In genomic region chr19:1170938-1171754, GRCh38 we compare ENCODE assay signal across 1 cellular context.
TF ChIP-seq lines count a peak whose summit lies in the region.

No MANE protein-coding gene starts in this region.

TF ChIP-seq in HepG2, 621 proteins besides CTCF, POLR2A, EP300 and RAD21 (continues in another document):
- TF ChIP-seq ELF3 (CRISPR knock-in tag; IDR thresholded peaks at IDR 0.05) = peak; percentile 53; the same call in 1 of the 2 replicates
- no peak for TF ChIP-seq ZSCAN12 (CRISPR knock-in tag; IDR thresholded peaks at IDR 0.05)
- TF ChIP-seq ELF1 (CRISPR knock-in tag; IDR thresholded peaks at IDR 0.05) = peak; percentile 50; the same call in 1 of the 2 replicates
- peak; percentile 22; the same call in 1 of the 2 replicates for TF ChIP-seq ETV5 (CRISPR knock-in tag; IDR thresholded peaks at IDR 0.05; ENCODE audit: borderline replicate concordance)
- TF ChIP-seq SMARCE1 (IDR thresholded peaks at IDR 0.05; ENCODE audit: borderline replicate concordance) = no peak
- peak; percentile 41 for TF ChIP-seq HNRNPLL (IDR thresholded peaks at IDR 0.05; ENCODE audit: low read depth, low read length, poor library complexity, severe bottlenecking)
- TF ChIP-seq KLF6 (CRISPR knock-in tag; IDR thresholded peaks at IDR 0.05) = no peak
- peak; percentile 8; the same call in 1 of the 2 replicates for TF ChIP-seq ZFX (CRISPR knock-in tag; IDR thresholded peaks at IDR 0.05; ENCODE audit: low read depth)
- TF ChIP-seq MTF1 (CRISPR knock-in tag; IDR thresholded peaks at IDR 0.05) = no peak
- no peak for TF ChIP-seq BRF2 (CRISPR knock-in tag; IDR thresholded peaks at IDR 0.05)
- 0 out of 2 replicates have a peak, but pooled peaks have one; percentile 31 for TF ChIP-seq ZNF614 (CRISPR knock-in tag; IDR thresholded peaks at IDR 0.05; ENCODE audit: borderline replicate concordance)
- peak; percentile 38; the same call in 1 of the 2 replicates for TF ChIP-seq GATAD2A (CRISPR knock-in tag; IDR thresholded peaks at IDR 0.05)
- no peak for TF ChIP-seq SPEN (CRISPR knock-in tag; IDR thresholded peaks at IDR 0.05; ENCODE audit: low read depth)
- TF ChIP-seq, protein P1, sequence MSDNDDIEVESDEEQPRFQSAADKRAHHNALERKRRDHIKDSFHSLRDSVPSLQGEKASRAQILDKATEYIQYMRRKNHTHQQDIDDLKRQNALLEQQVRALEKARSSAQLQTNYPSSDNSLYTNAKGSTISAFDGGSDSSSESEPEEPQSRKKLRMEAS (IDR thresholded peaks at IDR 0.05) = peak; percentile 66; the same call in 1 of the 2 replicates
- TF ChIP-seq, protein P2, sequence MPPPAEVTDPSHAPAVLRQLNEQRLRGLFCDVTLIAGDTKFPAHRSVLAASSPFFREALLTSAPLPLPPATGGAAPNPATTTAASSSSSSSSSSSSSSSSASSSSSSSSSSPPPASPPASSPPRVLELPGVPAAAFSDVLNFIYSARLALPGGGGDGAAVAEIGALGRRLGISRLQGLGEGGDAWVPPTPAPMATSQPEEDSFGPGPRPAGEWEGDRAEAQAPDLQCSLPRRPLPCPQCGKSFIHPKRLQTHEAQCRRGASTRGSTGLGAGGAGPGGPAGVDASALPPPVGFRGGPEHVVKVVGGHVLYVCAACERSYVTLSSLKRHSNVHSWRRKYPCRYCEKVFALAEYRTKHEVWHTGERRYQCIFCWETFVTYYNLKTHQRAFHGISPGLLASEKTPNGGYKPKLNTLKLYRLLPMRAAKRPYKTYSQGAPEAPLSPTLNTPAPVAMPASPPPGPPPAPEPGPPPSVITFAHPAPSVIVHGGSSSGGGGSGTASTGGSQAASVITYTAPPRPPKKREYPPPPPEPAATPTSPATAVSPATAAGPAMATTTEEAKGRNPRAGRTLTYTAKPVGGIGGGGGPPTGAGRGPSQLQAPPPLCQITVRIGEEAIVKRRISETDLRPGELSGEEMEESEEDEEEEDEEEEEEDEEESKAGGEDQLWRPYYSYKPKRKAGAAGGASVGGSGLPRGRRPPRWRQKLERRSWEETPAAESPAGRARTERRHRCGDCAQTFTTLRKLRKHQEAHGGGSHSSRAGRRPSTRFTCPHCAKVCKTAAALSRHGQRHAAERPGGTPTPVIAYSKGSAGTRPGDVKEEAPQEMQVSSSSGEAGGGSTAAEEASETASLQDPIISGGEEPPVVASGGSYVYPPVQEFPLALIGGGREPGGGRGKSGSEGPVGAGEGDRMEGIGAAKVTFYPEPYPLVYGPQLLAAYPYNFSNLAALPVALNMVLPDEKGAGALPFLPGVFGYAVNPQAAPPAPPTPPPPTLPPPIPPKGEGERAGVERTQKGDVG (CRISPR knock-in tag; IDR thresholded peaks at IDR 0.05; ENCODE audit: borderline replicate concordance) = 0 out of 2 replicates have a peak, but pooled peaks have one; percentile 29
- TF ChIP-seq ZNF281 (CRISPR knock-in tag; IDR thresholded peaks at IDR 0.05; ENCODE audit: borderline replicate concordance) = 0 out of 2 replicates have a peak, but pooled peaks have one; percentile 10
- no peak for TF ChIP-seq ZSCAN31 (CRISPR knock-in tag; IDR thresholded peaks at IDR 0.05; ENCODE audit: low read depth)
- TF ChIP-seq MAFF (IDR thresholded peaks at IDR 0.05; ENCODE audit: low read depth, low read length) = no peak
- TF ChIP-seq ATF7 (IDR thresholded peaks at IDR 0.05) = no peak
- no peak for TF ChIP-seq ATF7 (CRISPR knock-in tag; IDR thresholded peaks at IDR 0.05)
- TF ChIP-seq ZNF577 (CRISPR knock-in tag; IDR thresholded peaks at IDR 0.05; ENCODE audit: borderline replicate concordance, low read depth) = no peak
- TF ChIP-seq, protein P3, sequence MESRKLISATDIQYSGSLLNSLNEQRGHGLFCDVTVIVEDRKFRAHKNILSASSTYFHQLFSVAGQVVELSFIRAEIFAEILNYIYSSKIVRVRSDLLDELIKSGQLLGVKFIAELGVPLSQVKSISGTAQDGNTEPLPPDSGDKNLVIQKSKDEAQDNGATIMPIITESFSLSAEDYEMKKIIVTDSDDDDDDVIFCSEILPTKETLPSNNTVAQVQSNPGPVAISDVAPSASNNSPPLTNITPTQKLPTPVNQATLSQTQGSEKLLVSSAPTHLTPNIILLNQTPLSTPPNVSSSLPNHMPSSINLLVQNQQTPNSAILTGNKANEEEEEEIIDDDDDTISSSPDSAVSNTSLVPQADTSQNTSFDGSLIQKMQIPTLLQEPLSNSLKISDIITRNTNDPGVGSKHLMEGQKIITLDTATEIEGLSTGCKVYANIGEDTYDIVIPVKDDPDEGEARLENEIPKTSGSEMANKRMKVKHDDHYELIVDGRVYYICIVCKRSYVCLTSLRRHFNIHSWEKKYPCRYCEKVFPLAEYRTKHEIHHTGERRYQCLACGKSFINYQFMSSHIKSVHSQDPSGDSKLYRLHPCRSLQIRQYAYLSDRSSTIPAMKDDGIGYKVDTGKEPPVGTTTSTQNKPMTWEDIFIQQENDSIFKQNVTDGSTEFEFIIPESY (CRISPR knock-in tag; IDR thresholded peaks at IDR 0.05) = peak; percentile 93
- TF ChIP-seq ZNF138 (CRISPR knock-in tag; IDR thresholded peaks at IDR 0.05; ENCODE audit: low read depth) = no peak
- TF ChIP-seq NFE2L2 (IDR thresholded peaks at IDR 0.05; ENCODE audit: low read length) = no peak
- TF ChIP-seq GABPB1 (CRISPR knock-in tag; IDR thresholded peaks at IDR 0.05) = no peak
- TF ChIP-seq SOX6 (IDR thresholded peaks at IDR 0.05) = no peak
- TF ChIP-seq SOX6 (CRISPR knock-in tag; IDR thresholded peaks at IDR 0.05) = 0 out of 2 replicates have a peak, but pooled peaks have one; percentile 19
- TF ChIP-seq, protein P4, sequence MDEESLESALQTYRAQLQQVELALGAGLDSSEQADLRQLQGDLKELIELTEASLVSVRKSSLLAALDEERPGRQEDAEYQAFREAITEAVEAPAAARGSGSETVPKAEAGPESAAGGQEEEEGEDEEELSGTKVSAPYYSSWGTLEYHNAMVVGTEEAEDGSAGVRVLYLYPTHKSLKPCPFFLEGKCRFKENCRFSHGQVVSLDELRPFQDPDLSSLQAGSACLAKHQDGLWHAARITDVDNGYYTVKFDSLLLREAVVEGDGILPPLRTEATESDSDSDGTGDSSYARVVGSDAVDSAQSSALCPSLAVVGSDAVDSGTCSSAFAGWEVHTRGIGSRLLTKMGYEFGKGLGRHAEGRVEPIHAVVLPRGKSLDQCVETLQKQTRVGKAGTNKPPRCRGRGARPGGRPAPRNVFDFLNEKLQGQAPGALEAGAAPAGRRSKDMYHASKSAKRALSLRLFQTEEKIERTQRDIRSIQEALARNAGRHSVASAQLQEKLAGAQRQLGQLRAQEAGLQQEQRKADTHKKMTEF (CRISPR knock-in tag; IDR thresholded peaks at IDR 0.05) = 0 out of 2 replicates have a peak, but pooled peaks have one; percentile 33
- TF ChIP-seq DMAP1 (CRISPR knock-in tag; IDR thresholded peaks at IDR 0.05) = peak; percentile 31; the same call in 1 of the 2 replicates
- TF ChIP-seq XRCC5 (optimal IDR thresholded peaks at IDR 0.05; ENCODE audit: low read length) = peak; percentile 14
- peak; percentile 13; the same call in 1 of the 2 replicates for TF ChIP-seq FOSL2 (CRISPR knock-in tag; IDR thresholded peaks at IDR 0.05)
- TF ChIP-seq ZNF556 (CRISPR knock-in tag; IDR thresholded peaks at IDR 0.05; ENCODE audit: borderline replicate concordance) = no peak
- TF ChIP-seq, protein P5, sequence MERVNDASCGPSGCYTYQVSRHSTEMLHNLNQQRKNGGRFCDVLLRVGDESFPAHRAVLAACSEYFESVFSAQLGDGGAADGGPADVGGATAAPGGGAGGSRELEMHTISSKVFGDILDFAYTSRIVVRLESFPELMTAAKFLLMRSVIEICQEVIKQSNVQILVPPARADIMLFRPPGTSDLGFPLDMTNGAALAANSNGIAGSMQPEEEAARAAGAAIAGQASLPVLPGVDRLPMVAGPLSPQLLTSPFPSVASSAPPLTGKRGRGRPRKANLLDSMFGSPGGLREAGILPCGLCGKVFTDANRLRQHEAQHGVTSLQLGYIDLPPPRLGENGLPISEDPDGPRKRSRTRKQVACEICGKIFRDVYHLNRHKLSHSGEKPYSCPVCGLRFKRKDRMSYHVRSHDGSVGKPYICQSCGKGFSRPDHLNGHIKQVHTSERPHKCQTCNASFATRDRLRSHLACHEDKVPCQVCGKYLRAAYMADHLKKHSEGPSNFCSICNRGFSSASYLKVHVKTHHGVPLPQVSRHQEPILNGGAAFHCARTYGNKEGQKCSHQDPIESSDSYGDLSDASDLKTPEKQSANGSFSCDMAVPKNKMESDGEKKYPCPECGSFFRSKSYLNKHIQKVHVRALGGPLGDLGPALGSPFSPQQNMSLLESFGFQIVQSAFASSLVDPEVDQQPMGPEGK (CRISPR knock-in tag; IDR thresholded peaks at IDR 0.05) = peak; percentile 98
- no peak for TF ChIP-seq ZSCAN25 (CRISPR knock-in tag; IDR thresholded peaks at IDR 0.05)
- TF ChIP-seq, protein P6, sequence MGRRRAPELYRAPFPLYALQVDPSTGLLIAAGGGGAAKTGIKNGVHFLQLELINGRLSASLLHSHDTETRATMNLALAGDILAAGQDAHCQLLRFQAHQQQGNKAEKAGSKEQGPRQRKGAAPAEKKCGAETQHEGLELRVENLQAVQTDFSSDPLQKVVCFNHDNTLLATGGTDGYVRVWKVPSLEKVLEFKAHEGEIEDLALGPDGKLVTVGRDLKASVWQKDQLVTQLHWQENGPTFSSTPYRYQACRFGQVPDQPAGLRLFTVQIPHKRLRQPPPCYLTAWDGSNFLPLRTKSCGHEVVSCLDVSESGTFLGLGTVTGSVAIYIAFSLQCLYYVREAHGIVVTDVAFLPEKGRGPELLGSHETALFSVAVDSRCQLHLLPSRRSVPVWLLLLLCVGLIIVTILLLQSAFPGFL (CRISPR knock-in tag; IDR thresholded peaks at IDR 0.05) = no peak
- peak; percentile 59 for TF ChIP-seq RBFOX2 (IDR thresholded peaks at IDR 0.05; ENCODE audit: low read depth, low read length)
- TF ChIP-seq FOXO1 (CRISPR knock-in tag; IDR thresholded peaks at IDR 0.05) = 0 out of 2 replicates have a peak, but pooled peaks have one; percentile 9
- peak; percentile 93 for TF ChIP-seq MNT (IDR thresholded peaks at IDR 0.05)
- no peak for TF ChIP-seq ZFP90 (CRISPR knock-in tag; IDR thresholded peaks at IDR 0.05; ENCODE audit: borderline replicate concordance)
- TF ChIP-seq CEBPB (IDR thresholded peaks at IDR 0.05; ENCODE audit: borderline replicate concordance, low read depth, low read length) = 0 out of 2 replicates have a peak, but pooled peaks have one; percentile 15
- 0 out of 2 replicates have a peak, but pooled peaks have one; percentile 32 for TF ChIP-seq THRA (CRISPR knock-in tag; IDR thresholded peaks at IDR 0.05; ENCODE audit: borderline replicate concordance)
- no peak for TF ChIP-seq ZNF263 (CRISPR knock-in tag; IDR thresholded peaks at IDR 0.05)
- 0 out of 2 replicates have a peak, but pooled peaks have one; percentile 26 for TF ChIP-seq ZNF331 (CRISPR knock-in tag; IDR thresholded peaks at IDR 0.05)
- no peak for TF ChIP-seq SOX5 (CRISPR knock-in tag; IDR thresholded peaks at IDR 0.05; ENCODE audit: borderline replicate concordance)
